Comparison of ENCODE assay signal across 8 cellular contexts in the genomic region with DNA sequence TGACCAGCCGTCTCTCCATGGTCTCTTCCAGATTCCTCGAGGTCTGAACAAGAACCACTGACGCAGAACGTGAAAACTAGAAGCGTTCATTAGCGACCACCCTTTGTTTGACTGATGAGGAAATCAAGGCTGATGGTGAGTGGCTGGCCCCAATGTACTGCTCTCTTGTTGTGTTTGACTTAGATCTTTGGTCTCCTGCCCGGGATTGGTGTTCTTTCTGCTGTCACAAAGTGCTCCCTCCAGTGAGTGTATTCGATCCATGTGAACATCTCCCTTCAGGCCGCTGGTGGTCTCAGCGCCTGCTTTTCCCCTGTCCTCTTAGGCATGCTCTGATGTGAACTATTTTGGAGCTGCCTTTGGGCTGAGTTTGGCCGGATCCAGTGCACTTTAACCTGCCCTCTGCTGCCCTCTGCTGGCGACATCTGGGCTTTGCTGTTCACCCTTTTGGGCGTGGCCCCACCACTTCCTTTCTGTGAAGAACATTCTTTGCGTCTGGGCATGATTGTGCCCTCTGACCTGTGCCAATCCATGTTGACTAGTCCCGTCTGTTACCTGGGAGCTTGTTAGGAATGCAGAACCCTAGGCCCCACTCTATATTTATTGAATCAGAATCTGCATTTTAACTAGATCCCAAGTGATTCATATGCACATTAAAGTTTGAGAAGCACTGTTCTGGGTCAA.
DNase-seq lines count a peak whose midpoint lies in the region; ATAC-seq, FAIRE-seq and TF ChIP-seq lines count a peak whose summit lies in the region.

No MANE protein-coding gene starts in this region.

- H3K4me3 ChIP-seq in Caco-2 (ENCODE audit: low read depth, low read length) (no peak overlapping the region), endothelial cell of umbilical vein (replicated peaks in 1 of 3; ENCODE audit: insufficient read depth in 1 of 3, low read depth in 1 of 3, low read length in 3 of 3) (no peak overlapping the region)

- TF ChIP-seq CTCF in Caco-2 (IDR thresholded peaks at IDR 0.05; ENCODE audit: insufficient read depth in 1 of 2, low read depth in 1 of 2, low read length in 1 of 2, severe bottlenecking in 1 of 2, unreplicated experiment in 1 of 2): peak; percentile 83 to 87
- peak; percentile 87 to 93 for TF ChIP-seq CTCF in endothelial cell of umbilical vein (IDR thresholded peaks at IDR 0.05; ENCODE audit: extremely low read depth in 1 of 2, insufficient read depth in 1 of 2, low read depth in 1 of 2, low read length in 2 of 2)

- H3K36me3 ChIP-seq in Caco-2 (ENCODE audit: control insufficient read depth, insufficient read depth, low read length) (no peaks in the 10 kb centered on the region), endothelial cell of umbilical vein (ENCODE audit: control insufficient read depth in 2 of 2, extremely low read depth in 1 of 2, insufficient read depth in 2 of 2, low read length in 2 of 2) (no peaks in the 10 kb centered on the region)

- H3K4me2 ChIP-seq in endothelial cell of umbilical vein (ENCODE audit: insufficient read depth, low read length): no peak overlapping the region

- peak; percentile 90 for FAIRE-seq in endothelial cell of umbilical vein (lab: Jason Lieb, UNC)

- CTCF ChIA-PET in Caco-2 (lab: Charles Lee) (interaction anchor here (0.6 to 2.1 kb wide), 7 partner anchors 9 to 644 kb away, joined by 3 to 20 read pairs (median 5); a partner anchor contains a TSS), endothelial cell of umbilical vein (lab: Charles Lee) (interaction anchor here (0.6 to 2.1 kb wide), 23 partner anchors 9 to 1315 kb away, joined by 3 to 43 read pairs (median 4); no protein-coding TSS in a partner anchor)

- no peaks in the 10 kb centered on the region for H3K27me3 ChIP-seq in Caco-2 (replicated peaks; ENCODE audit: control insufficient read depth, insufficient read depth, low read length)
- H3K27me3 ChIP-seq in endothelial cell of umbilical vein (ENCODE audit: control insufficient read depth in 2 of 2, insufficient read depth in 2 of 2, low read length in 2 of 2): peaks cover 5 to 14% of the 10 kb centered on the region in 2 experiments

- H3K4me3 Mint-ChIP-seq in Caco-2 (ENCODE audit: unreplicated experiment) (peak overlapping the region; percentile 9), naive B cell (no peak overlapping the region)

- no peaks in the 10 kb centered on the region for H3K9me1 ChIP-seq in endothelial cell of umbilical vein (replicated peaks; ENCODE audit: control insufficient read depth, extremely low read depth, insufficient read depth, low read length)

- H2AFZ ChIP-seq in endothelial cell of umbilical vein (ENCODE audit: low read depth, low read length): peak overlapping the region; percentile 75

- POLR2A ChIA-PET in Caco-2 (lab: Charles Lee): interaction anchor here (0.5 to 0.6 kb wide), 2 partner anchors 279 to 287 kb away, joined by 4 to 7 read pairs; a partner anchor contains a TSS
- POLR2A ChIA-PET in endothelial cell of umbilical vein (lab: Charles Lee): no interaction called here

- intact Hi-C loops in Caco-2 (cut with micrococcal nuclease; ENCODE audit: unreplicated experiment) (loop anchor here (1.0 to 5.0 kb wide), 8 partner anchors 64 to 644 kb away; no protein-coding TSS in a partner anchor), endothelial cell of umbilical vein (cut with micrococcal nuclease) (loop anchor here (1.0 to 2.0 kb wide), 4 partner anchors 165 to 644 kb away; a partner anchor contains a TSS)

- H3K27ac Mint-ChIP-seq in Caco-2 (ENCODE audit: unreplicated experiment) (peak overlapping the region; percentile 36), naive B cell (peak overlapping the region in 2 of 6 donors; percentile 23 to 76)

- dilution Hi-C loops in endothelial cell of umbilical vein (cut with MboI; ENCODE audit: extremely low pct_ligation_motif_present, low sequenced_read_pairs): no loop called here

- no peak overlapping the region for H3K9ac ChIP-seq in endothelial cell of umbilical vein (replicated peaks; ENCODE audit: extremely low read depth, insufficient read depth, low read length)

- H3K27ac ChIP-seq in endothelial cell of umbilical vein (ENCODE audit: insufficient read depth, low read depth, low read length): no peak overlapping the region

- no peaks in the 10 kb centered on the region for H3K79me2 ChIP-seq in endothelial cell of umbilical vein (ENCODE audit: control insufficient read depth, insufficient read depth, low read length)

- H3K4me1 Mint-ChIP-seq in Caco-2 (ENCODE audit: low read depth, unreplicated experiment) (peaks cover 21% of the 10 kb centered on the region), naive B cell (peaks cover 4 to 6% (median 5%) of the 10 kb centered on the region in 3 donors)

- H3K27me3 Mint-ChIP-seq in Caco-2 (ENCODE audit: insufficient read depth, unreplicated experiment) (no peaks in the 10 kb centered on the region), naive B cell (peaks cover 0 to 5% (median 0%) of the 10 kb centered on the region in 3 donors)

- no peaks in the 10 kb centered on the region for H4K20me1 ChIP-seq in endothelial cell of umbilical vein (replicated peaks; ENCODE audit: control insufficient read depth, extremely low read depth, insufficient read depth, low read length)

- TF ChIP-seq POLR2A in endothelial cell of umbilical vein (IDR thresholded peaks at IDR 0.05; ENCODE audit: low read depth, low read length): no peak

- BruUV-seq in Caco-2 (replicated peaks; lab: Mats Ljungman, UMichigan): no TSS peak
- no TSS peak for BruUV-seq in endothelial cell of umbilical vein (replicated peaks; lab: Mats Ljungman, UMichigan)

- peak; percentile 80 to 90 for DNase-seq in Caco-2
- peak; percentile 51 for DNase-seq in NCI-H82 treated with DMSO at 0.1 percent for 48 hours (lab: John Stamatoyannopoulos, UW; ENCODE audit: unreplicated experiment)
- DNase-seq in activated CD8-positive, alpha-beta memory T cell treated with anti-CD3 and anti-CD28 coated beads for 1 hour (ENCODE audit: extremely low read depth in 1 of 2, low read depth in 1 of 2): peak; percentile 6 to 51
- DNase-seq in endothelial cell of umbilical vein (ENCODE audit: low read depth, low spot score): peak; percentile 69
- peak; percentile 3 for DNase-seq in naive B cell
- DNase-seq in stimulated activated CD8-positive, alpha-beta memory T cell treated with anti-CD3 and anti-CD28 coated beads, Interleukin-7, amount 100 ng/mL, for 24 hours (ENCODE audit: low read depth): peak; percentile 63

- H3K4me1 ChIP-seq in Caco-2: peaks cover 9% of the 10 kb centered on the region; the same call in 1 of the 2 replicates
- no peaks in the 10 kb centered on the region for H3K4me1 ChIP-seq in endothelial cell of umbilical vein (ENCODE audit: control insufficient read depth, extremely low read depth, insufficient read depth, low read length)

- peak; percentile 98 for ATAC-seq in GM19467 (IDR thresholded peaks at IDR 0.05; ENCODE audit: unreplicated experiment)
- peak; percentile 93 for ATAC-seq in HG03565 (IDR thresholded peaks at IDR 0.05; ENCODE audit: unreplicated experiment)
- no peak for ATAC-seq in naive B cell (ENCODE audit: low read depth in 2 of 2)

- H3K9me3 Mint-ChIP-seq in Caco-2 (ENCODE audit: unreplicated experiment): no peaks in the 10 kb centered on the region
- peaks cover 1 to 16% (median 4%) of the 10 kb centered on the region in 7 donors for H3K9me3 Mint-ChIP-seq in naive B cell

- H3K36me3 Mint-ChIP-seq in Caco-2 (ENCODE audit: insufficient read depth, unreplicated experiment) (no peaks in the 10 kb centered on the region), naive B cell (no peaks in the 10 kb centered on the region)

- no peaks in the 10 kb centered on the region for H3K9me3 ChIP-seq in Caco-2
- no peaks in the 10 kb centered on the region for H3K9me3 ChIP-seq in endothelial cell of umbilical vein (replicated peaks; ENCODE audit: control insufficient read depth, insufficient read depth, low read length)

TF ChIP-seq in endothelial cell of umbilical vein, 7 proteins besides CTCF, POLR2A, EP300 and RAD21:
- TF ChIP-seq JUN (IDR thresholded peaks at IDR 0.05; ENCODE audit: borderline replicate concordance, insufficient read depth, insufficient read length, low read depth) (no peak), POLR2AphosphoS5 (IDR thresholded peaks at IDR 0.05; ENCODE audit: insufficient read depth, low read depth, low read length) (no peak), MYC (IDR thresholded peaks at IDR 0.05; ENCODE audit: low read depth, low read length) (no peak), GATA2 (IDR thresholded peaks at IDR 0.05; ENCODE audit: insufficient read depth, insufficient read length, low read depth, low read length) (no peak), EZH2 (IDR thresholded peaks at IDR 0.05; ENCODE audit: borderline replicate concordance, low read depth, low read length, severe bottlenecking) (no peak)
- TF ChIP-seq, protein P1, sequence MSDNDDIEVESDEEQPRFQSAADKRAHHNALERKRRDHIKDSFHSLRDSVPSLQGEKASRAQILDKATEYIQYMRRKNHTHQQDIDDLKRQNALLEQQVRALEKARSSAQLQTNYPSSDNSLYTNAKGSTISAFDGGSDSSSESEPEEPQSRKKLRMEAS (IDR thresholded peaks at IDR 0.05; ENCODE audit: insufficient read depth, insufficient read length): no peak

Comparison
In these comparisons a context has a peak if more than half of its experiments do, and no peak if none do; other contexts are left out.
1. DNase-seq: peak in every context shown above with its lines; median percentile 85 in Caco-2; 69 in endothelial cell of umbilical vein; 63 in stimulated activated CD8-positive, alpha-beta memory T cell treated with anti-CD3 and anti-CD28 coated beads, Interleukin-7, amount 100 ng/mL, for 24 hours; 51 in NCI-H82 treated with DMSO at 0.1 percent for 48 hours; 28 in activated CD8-positive, alpha-beta memory T cell treated with anti-CD3 and anti-CD28 coated beads for 1 hour; 3 in naive B cell.
2. ATAC-seq: peak in GM19467 (single experiment) and HG03565 (single experiment); none in naive B cell (0 of 2).